ENCODE assay signal across 1 cellular context in genomic region chr17:76725580-76726230, GRCh38.
TF ChIP-seq lines count a peak whose summit lies in the region.

No MANE protein-coding gene starts in this region.

TF ChIP-seq in HCT116, 20 proteins besides CTCF, POLR2A, EP300 and RAD21 (continued from another document):
- TF ChIP-seq REST (IDR thresholded peaks at IDR 0.05; ENCODE audit: low read depth) (no peak), FOSL1 (IDR thresholded peaks at IDR 0.05; ENCODE audit: low read depth) (no peak), POLR2AphosphoS5 (IDR thresholded peaks at IDR 0.05; ENCODE audit: low read depth, low read length) (no peak), ELF1 (IDR thresholded peaks at IDR 0.05; ENCODE audit: borderline replicate concordance, low read depth) (no peak), ZNF274 (IDR thresholded peaks at IDR 0.05; ENCODE audit: low read depth, low read length) (no peak), ATF3 (IDR thresholded peaks at IDR 0.05) (no peak)
